Comparison of ENCODE assay signal across 14 cellular contexts in the genomic region with DNA sequence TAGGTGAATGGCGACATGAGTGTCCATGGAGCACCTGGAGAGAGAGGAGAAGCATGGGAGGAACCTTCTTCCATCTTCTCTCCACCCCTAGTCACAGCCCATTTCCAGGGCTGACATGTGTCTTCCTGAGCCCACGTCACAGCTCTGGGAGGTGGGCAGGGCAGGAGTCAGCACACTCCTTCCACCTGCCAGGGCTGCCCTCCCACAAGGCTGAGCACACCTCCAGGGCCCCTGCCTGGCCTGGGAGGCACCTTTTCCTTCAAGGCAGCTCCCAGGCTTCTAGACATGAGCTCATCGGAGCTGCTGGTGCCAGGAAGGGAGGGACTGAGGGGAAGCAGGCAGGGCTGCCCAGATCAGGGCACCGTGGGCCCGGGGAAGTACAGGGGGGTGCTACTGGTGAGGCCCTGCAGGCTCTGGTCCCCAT. TPM values are rescaled to one million over a fixed set of nuclear protein-coding genes. Genes with fewer than 3 reads are reported as not detected.
DNase-seq lines count a peak whose midpoint lies in the region; ATAC-seq, FAIRE-seq and TF ChIP-seq lines count a peak whose summit lies in the region.
"Had no signal": no experiment of that assay in that cellular context is flagged by ENCODE, and none has a peak within 500 bp of the region (broad histone marks: within the 10 kb centered on the region; RNA-seq: fewer than 3 reads in every experiment).

No MANE protein-coding gene starts in this region.

- FAIRE-seq in pancreas (lab: Jason Lieb, UNC) = no peak

- H3K4me3 Mint-ChIP-seq in activated CD8-positive, alpha-beta T cell treated with anti-CD3 and anti-CD28 coated beads for 36 hours = no peak overlapping the region
- H3K4me3 Mint-ChIP-seq: activated CD4-positive, alpha-beta T cell treated with anti-CD3 and anti-CD28 coated beads, Interleukin-2, amount 10 ng/mL, durations not matched to agents 7 days and 5 days had no signal

- 28 to 40% methylated on average over 5 of the region's 5 CpGs for WGBS in pancreas, 2 donors

- POLR2A ChIA-PET in activated CD8-positive, alpha-beta T cell treated with anti-CD3 and anti-CD28 coated beads for 36 hours (lab: Charles Lee) = no interaction called here

- DNase-seq in Right ventricle myocardium inferior (ENCODE audit: missing footprints) (peak; percentile 57), cardiac septum (ENCODE audit: low spot score) (no peak), left cardiac atrium (peak; percentile 77), pancreas (peak; percentile 77 to 92 (median 80)), NCI-H2171 treated with DMSO at 0.1 percent for 48 hours (lab: John Stamatoyannopoulos, UW) (no peak), globus pallidus (ENCODE audit: low spot score) (no peak)
- DNase-seq in stimulated activated CD8-positive, alpha-beta memory T cell treated with anti-CD3 and anti-CD28 coated beads, Interleukin-4, amount 100 ng/mL, for 48 hours = no peak
- no peak for DNase-seq in activated CD8-positive, alpha-beta T cell treated with anti-CD3 and anti-CD28 coated beads for 36 hours
- DNase-seq: 8988T; activated CD4-positive, alpha-beta T cell treated with anti-CD3 and anti-CD28 coated beads, Interleukin-2, amount 10 ng/mL, durations not matched to agents 7 days and 5 days; stimulated activated naive CD8-positive, alpha-beta T cell treated with anti-CD3 and anti-CD28 coated beads, Interleukin-15, Interleukin-2, amounts not matched to agents 100 U/mL and 50 U/mL, for 24 hours had no signal

- peak overlapping the region in 2 of 4 donors; percentile 81 to 92 for H3K4me3 ChIP-seq in pancreas
- H3K4me3 ChIP-seq: SJSA1 had no signal

- CTCF ChIA-PET in activated CD8-positive, alpha-beta T cell treated with anti-CD3 and anti-CD28 coated beads for 36 hours (lab: Charles Lee) = no interaction called here

- peaks cover 0 to 16% (median 5%) of the 10 kb centered on the region in 3 donors for H3K4me1 ChIP-seq in pancreas

- TF ChIP-seq CTCF in pancreas (IDR thresholded peaks at IDR 0.05) = no peak
- TF ChIP-seq CTCF in activated CD8-positive, alpha-beta T cell treated with anti-CD3 and anti-CD28 coated beads for 36 hours (IDR thresholded peaks at IDR 0.05) = no peak

- no peaks in the 10 kb centered on the region for H3K36me3 Mint-ChIP-seq in activated CD8-positive, alpha-beta T cell treated with anti-CD3 and anti-CD28 coated beads for 36 hours (ENCODE audit: low read depth)
- H3K36me3 Mint-ChIP-seq: activated naive CD4-positive, alpha-beta T cell treated with anti-CD3 and anti-CD28 coated beads, Interleukin-2, amount 50 U/mL, for 72 hours had no signal

- no peaks in the 10 kb centered on the region for H3K9me3 Mint-ChIP-seq in activated CD8-positive, alpha-beta T cell treated with anti-CD3 and anti-CD28 coated beads for 36 hours
- H3K9me3 Mint-ChIP-seq: activated CD4-positive, alpha-beta T cell treated with anti-CD3 and anti-CD28 coated beads, Interleukin-2, amount 10 ng/mL, durations not matched to agents 7 days and 5 days; activated naive CD4-positive, alpha-beta T cell treated with anti-CD3 and anti-CD28 coated beads, Interleukin-2, amount 50 U/mL, for 72 hours had no signal

- intact Hi-C loops in Right ventricle myocardium inferior (cut with DNase I) (loop anchor here (2.0 kb wide), 1 partner anchor 14 kb away; the partner anchor contains the start of gene SYNPO), cardiac septum (cut with DNase I) (loop anchor here (2.0 kb wide), 1 partner anchor 14 kb away; the partner anchor contains the start of gene SYNPO), left cardiac atrium (cut with DNase I) (no loop called here), pancreas (cut with DNase I) (no loop called here)
- intact Hi-C loops in activated CD8-positive, alpha-beta T cell treated with anti-CD3 and anti-CD28 coated beads for 36 hours (cut with micrococcal nuclease) = no loop called here

- H3K36me3 ChIP-seq in pancreas = no peaks in the 10 kb centered on the region

- peaks cover 20% of the 10 kb centered on the region for H3K4me1 Mint-ChIP-seq in activated CD8-positive, alpha-beta T cell treated with anti-CD3 and anti-CD28 coated beads for 36 hours (ENCODE audit: low read depth)

- peak overlapping the region; percentile 63 to 92 (median 78) for H3K27ac ChIP-seq in pancreas
- H3K27ac ChIP-seq: epithelial cell of prostate, SJSA1 had no signal

- no peak for ATAC-seq in Right ventricle myocardium inferior
- peak; percentile 7 to 61 for ATAC-seq in left cardiac atrium
- ATAC-seq in pancreas = peak; percentile 73 to 88 (median 82)
- no peak for ATAC-seq in activated CD8-positive, alpha-beta T cell treated with anti-CD3 and anti-CD28 coated beads for 36 hours
- ATAC-seq: activated naive CD4-positive, alpha-beta T cell treated with anti-CD3 and anti-CD28 coated beads, Interleukin-2, amount 50 U/mL, for 72 hours had no signal

- H3K27me3 Mint-ChIP-seq in activated CD8-positive, alpha-beta T cell treated with anti-CD3 and anti-CD28 coated beads for 36 hours = peaks cover 15% of the 10 kb centered on the region

- H3K27me3 ChIP-seq in pancreas = no peaks in the 10 kb centered on the region
- H3K27me3 ChIP-seq: SJSA1 had no signal

- H3K27ac Mint-ChIP-seq in activated CD8-positive, alpha-beta T cell treated with anti-CD3 and anti-CD28 coated beads for 36 hours = no peak overlapping the region
- H3K27ac Mint-ChIP-seq: activated CD4-positive, alpha-beta T cell treated with anti-CD3 and anti-CD28 coated beads, Interleukin-2, amount 10 ng/mL, durations not matched to agents 7 days and 5 days; activated naive CD4-positive, alpha-beta T cell treated with anti-CD3 and anti-CD28 coated beads, Interleukin-2, amount 50 U/mL, for 72 hours had no signal

- H3K9me3 ChIP-seq in pancreas = no peaks in the 10 kb centered on the region
- H3K9me3 ChIP-seq: SJSA1 had no signal

RNA-seq across cellular contexts. Expression of gene SYNPO, which starts 13.6 kb away (rescaled TPM):
- total RNA-seq in Right ventricle myocardium inferior (587 TPM), cardiac septum (829 TPM), left cardiac atrium (100 to 1,000 TPM; 503 to 769 TPM), pancreas (10 to 100 TPM; 23.3 to 68.3 (median 28.4) TPM)
- 10 to 100 TPM; 28.8 TPM for polyA plus RNA-seq in pancreas
- under 1 TPM; 0.18 to 0.22 TPM for total RNA-seq in activated CD8-positive, alpha-beta T cell treated with anti-CD3 and anti-CD28 coated beads for 36 hours

RNA-seq across cellular contexts. Expression of gene MYOZ3, which starts 34.2 kb away (rescaled TPM):
- 5.5 TPM for total RNA-seq in Right ventricle myocardium inferior
- total RNA-seq in cardiac septum = 10.0 TPM
- 1 to 10 TPM; 2.9 to 3.0 TPM for total RNA-seq in left cardiac atrium
- total RNA-seq in pancreas = under 1 TPM in 5 of 6 donors, not detected in 1; 0.05 to 0.50 (median 0.31) TPM
- polyA plus RNA-seq in pancreas = under 1 TPM; 0.23 to 0.28 TPM
- under 1 TPM; 0.11 to 0.20 TPM for total RNA-seq in activated CD8-positive, alpha-beta T cell treated with anti-CD3 and anti-CD28 coated beads for 36 hours

Comparison
In these comparisons a context has a peak if more than half of its experiments do, and no peak if none do; other contexts are left out.
1. ATAC-seq: peak in left cardiac atrium (2 of 2) and pancreas (4 of 4); none in Right ventricle myocardium inferior (single experiment) and activated CD8-positive, alpha-beta T cell treated with anti-CD3 and anti-CD28 coated beads for 36 hours (single experiment).
2. DNase-seq: peak in Right ventricle myocardium inferior (single experiment), left cardiac atrium (single experiment) and pancreas (6 of 6); none in cardiac septum (single experiment), NCI-H2171 treated with DMSO at 0.1 percent for 48 hours (single experiment), stimulated activated CD8-positive, alpha-beta memory T cell treated with anti-CD3 and anti-CD28 coated beads, Interleukin-4, amount 100 ng/mL, for 48 hours (single experiment), globus pallidus (single experiment) and activated CD8-positive, alpha-beta T cell treated with anti-CD3 and anti-CD28 coated beads for 36 hours (single experiment).
3. intact Hi-C loops: an anchor here in Right ventricle myocardium inferior (2.0 kb wide) and cardiac septum (2.0 kb wide); none called in left cardiac atrium, pancreas and activated CD8-positive, alpha-beta T cell treated with anti-CD3 and anti-CD28 coated beads for 36 hours.
4. RNA of gene SYNPO, which starts 13.6 kb away (total RNA-seq): 829 TPM in cardiac septum (single experiment), 503 to 769 TPM in left cardiac atrium, 587 TPM in Right ventricle myocardium inferior (single experiment) and 23.3 to 68.3 TPM in pancreas; 0.18 to 0.22 TPM in activated CD8-positive, alpha-beta T cell treated with anti-CD3 and anti-CD28 coated beads for 36 hours; every median in the first group is over 10 times any median in the second.